ENCODE assay signal across 1 cellular context in the genomic region with DNA sequence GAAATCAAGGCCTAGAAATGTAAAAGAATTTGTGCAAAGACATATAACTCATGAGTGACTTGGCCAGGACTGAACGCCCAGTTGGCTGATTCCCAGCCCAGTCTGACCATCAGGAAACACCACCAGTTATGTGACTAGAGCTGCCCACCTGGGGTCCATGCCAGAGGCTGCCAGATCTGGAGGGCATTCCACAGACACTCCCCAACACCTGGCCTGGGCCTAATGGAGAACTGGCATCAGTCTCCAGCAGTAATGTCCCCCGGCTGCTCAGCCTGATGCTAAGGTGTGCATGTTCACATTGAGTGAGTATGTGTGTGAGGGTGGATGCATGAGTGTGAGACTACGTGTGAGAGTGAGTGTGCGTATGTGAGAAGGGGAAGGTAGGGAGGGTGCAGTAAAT.
TF ChIP-seq lines count a peak whose summit lies in the region.

No MANE protein-coding gene starts in this region.

TF ChIP-seq in WTC11, 78 proteins besides CTCF, POLR2A, EP300 and RAD21 (continued from another document):
- TF ChIP-seq, protein P1, sequence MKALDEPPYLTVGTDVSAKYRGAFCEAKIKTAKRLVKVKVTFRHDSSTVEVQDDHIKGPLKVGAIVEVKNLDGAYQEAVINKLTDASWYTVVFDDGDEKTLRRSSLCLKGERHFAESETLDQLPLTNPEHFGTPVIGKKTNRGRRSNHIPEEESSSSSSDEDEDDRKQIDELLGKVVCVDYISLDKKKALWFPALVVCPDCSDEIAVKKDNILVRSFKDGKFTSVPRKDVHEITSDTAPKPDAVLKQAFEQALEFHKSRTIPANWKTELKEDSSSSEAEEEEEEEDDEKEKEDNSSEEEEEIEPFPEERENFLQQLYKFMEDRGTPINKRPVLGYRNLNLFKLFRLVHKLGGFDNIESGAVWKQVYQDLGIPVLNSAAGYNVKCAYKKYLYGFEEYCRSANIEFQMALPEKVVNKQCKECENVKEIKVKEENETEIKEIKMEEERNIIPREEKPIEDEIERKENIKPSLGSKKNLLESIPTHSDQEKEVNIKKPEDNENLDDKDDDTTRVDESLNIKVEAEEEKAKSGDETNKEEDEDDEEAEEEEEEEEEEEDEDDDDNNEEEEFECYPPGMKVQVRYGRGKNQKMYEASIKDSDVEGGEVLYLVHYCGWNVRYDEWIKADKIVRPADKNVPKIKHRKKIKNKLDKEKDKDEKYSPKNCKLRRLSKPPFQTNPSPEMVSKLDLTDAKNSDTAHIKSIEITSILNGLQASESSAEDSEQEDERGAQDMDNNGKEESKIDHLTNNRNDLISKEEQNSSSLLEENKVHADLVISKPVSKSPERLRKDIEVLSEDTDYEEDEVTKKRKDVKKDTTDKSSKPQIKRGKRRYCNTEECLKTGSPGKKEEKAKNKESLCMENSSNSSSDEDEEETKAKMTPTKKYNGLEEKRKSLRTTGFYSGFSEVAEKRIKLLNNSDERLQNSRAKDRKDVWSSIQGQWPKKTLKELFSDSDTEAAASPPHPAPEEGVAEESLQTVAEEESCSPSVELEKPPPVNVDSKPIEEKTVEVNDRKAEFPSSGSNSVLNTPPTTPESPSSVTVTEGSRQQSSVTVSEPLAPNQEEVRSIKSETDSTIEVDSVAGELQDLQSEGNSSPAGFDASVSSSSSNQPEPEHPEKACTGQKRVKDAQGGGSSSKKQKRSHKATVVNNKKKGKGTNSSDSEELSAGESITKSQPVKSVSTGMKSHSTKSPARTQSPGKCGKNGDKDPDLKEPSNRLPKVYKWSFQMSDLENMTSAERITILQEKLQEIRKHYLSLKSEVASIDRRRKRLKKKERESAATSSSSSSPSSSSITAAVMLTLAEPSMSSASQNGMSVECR (CRISPR knock-in tag; IDR thresholded peaks at IDR 0.05; ENCODE audit: borderline replicate concordance): no peak
- TF ChIP-seq MYBL2 (CRISPR knock-in tag; IDR thresholded peaks at IDR 0.05): no peak
- TF ChIP-seq RORB (CRISPR knock-in tag; IDR thresholded peaks at IDR 0.05): no peak
- TF ChIP-seq ZNF416 (CRISPR knock-in tag; IDR thresholded peaks at IDR 0.05): no peak
- TF ChIP-seq JUN (CRISPR knock-in tag; IDR thresholded peaks at IDR 0.05): no peak
